In genomic region chr15:52735231-52736089, GRCh38 we compare ENCODE assay signal across 9 cellular contexts. TPM values are rescaled to one million over a fixed set of nuclear protein-coding genes. Genes with fewer than 3 reads are reported as not detected.
DNase-seq lines count a peak whose midpoint lies in the region; ATAC-seq, FAIRE-seq and TF ChIP-seq lines count a peak whose summit lies in the region.
"Had no signal": no experiment of that assay in that cellular context is flagged by ENCODE, and none has a peak within 500 bp of the region (broad histone marks: within the 10 kb centered on the region; RNA-seq: fewer than 3 reads in every experiment).

No MANE protein-coding gene starts in this region.

- ATAC-seq in A549 (peak; percentile 90 to 96; a peak in 5 of 6 replicates), GM18517 (IDR thresholded peaks at IDR 0.05; ENCODE audit: unreplicated experiment) (peak; percentile 63), HG03439 (IDR thresholded peaks at IDR 0.05; ENCODE audit: unreplicated experiment) (peak; percentile 83), left lobe of liver (peak; percentile 91)

- H3K27ac ChIP-seq in A549 = no peak overlapping the region

- no peak overlapping the region for H3K4me3 ChIP-seq in A549

- POLR2A ChIA-PET in A549 (lab: Yijun Ruan, JAX) = interaction anchor here (0.7 kb wide), 1 partner anchor 481 kb away, joined by 4 read pairs; no protein-coding TSS in a partner anchor

- H3K9me3 Mint-ChIP-seq in chondrocyte (ENCODE audit: low read depth) = no peaks in the 10 kb centered on the region

- no peak overlapping the region for H3K4me3 Mint-ChIP-seq in chondrocyte (ENCODE audit: unreplicated experiment)

- TF ChIP-seq CTCF in A549 (IDR thresholded peaks at IDR 0.05) (peak; percentile 95), chondrocyte (IDR thresholded peaks at IDR 0.05) (peak; percentile 97)

- DNase-seq in A549 (ENCODE audit: low read depth in 1 of 2, low spot score in 1 of 2) (peak; percentile 83), NCI-H524 treated with DMSO at 0.1 percent for 48 hours (lab: John Stamatoyannopoulos, UW) (peak; percentile 70), chondrocyte (ENCODE audit: low spot score) (no peak), left lobe of liver (ENCODE audit: low spot score) (peak; percentile 68)
- DNase-seq in activated CD4-positive, alpha-beta T cell treated with anti-CD3 and anti-CD28 coated beads for 4 hours = peak; percentile 58 to 81
- peak in 2 of 3 experiments; percentile 15 to 59 for DNase-seq in stimulated activated CD4-positive, alpha-beta T cell treated with anti-CD3 and anti-CD28 coated beads, TNF-alpha, amount 100 ng/mL, for 4 hours (ENCODE audit: low read depth in 3 of 3)

- TF ChIP-seq EP300 in A549 (IDR thresholded peaks at IDR 0.05) = no peak

- CTCF ChIA-PET in A549 (lab: Yijun Ruan, JAX) = interaction anchor here (0.5 to 7.6 kb wide), 57 partner anchors 9 to 606 kb away, joined by 3 to 180 read pairs (median 4); partner anchors contain the start of genes ATOSA and MYO5A

- 39% methylated on average over 4 of the region's 4 CpGs for WGBS in A549 (ENCODE audit: missing lambda C conversion rate)

- peaks cover 10% of the 10 kb centered on the region for H3K27me3 Mint-ChIP-seq in chondrocyte (ENCODE audit: low read depth)

- TF ChIP-seq RAD21 in A549 (conservative IDR thresholded peaks at IDR 0.05 in 1 of 2, IDR thresholded peaks at IDR 0.05 in 1 of 2) = peak; percentile 98 to 99

- FAIRE-seq in A549 (lab: Jason Lieb, UNC) = peak; percentile 43

- H3K4me1 ChIP-seq in A549 = no peaks in the 10 kb centered on the region

- H3K4me1 Mint-ChIP-seq in chondrocyte (ENCODE audit: low read depth) = no peaks in the 10 kb centered on the region

- H3K4me2 ChIP-seq in A549 = no peak overlapping the region

- H3K9me3 ChIP-seq in A549 = no peaks in the 10 kb centered on the region

- H3K36me3 Mint-ChIP-seq in chondrocyte (ENCODE audit: low read depth) = no peaks in the 10 kb centered on the region

- no peak overlapping the region for H3K27ac Mint-ChIP-seq in chondrocyte (ENCODE audit: unreplicated experiment)

- no peak for TF ChIP-seq POLR2A in A549 (IDR thresholded peaks at IDR 0.05; ENCODE audit: low read length)

TF ChIP-seq in A549, 52 proteins besides CTCF, POLR2A, EP300 and RAD21:
- TF ChIP-seq SMC3 (IDR thresholded peaks at IDR 0.05) (peak; percentile 92), JUN (IDR thresholded peaks at IDR 0.05) (no peak)

RNA-seq across cellular contexts. Expression of gene ONECUT1, which starts 54.7 kb away (rescaled TPM):
- 0.05 and 0.25 TPM in 2 replicates for polyA plus RNA-seq in A549 (2011; rRNA removed)
- polyA plus RNA-seq in A549 (2012; cell fraction: cytosol; rRNA removed) = 0.05 and 0.11 TPM in 2 replicates
- 0.07 and 0.09 TPM in 2 replicates for polyA plus RNA-seq in A549 (2012; cell fraction: nucleus; rRNA removed)
- polyA plus RNA-seq in A549 (2017; fragmentation: RNase III; extraction: RNeasy Plus Mini Kit Qiagen cat#74134 plus additional on column Dnase treatment) = 0.36 to 0.42 TPM (median 0.37 TPM) in 3 replicates
- 0.68 and 0.74 TPM in 2 replicates for polyA minus RNA-seq in A549 (2011; rRNA and poly(A)+ RNA removed)
- total RNA-seq in chondrocyte = 0.15 to 0.67 TPM in 2 of 3 replicates, not detected in the other
- total RNA-seq in left lobe of liver = 63.0 TPM
- total RNA-seq: subcutaneous adipose tissue had no signal

RNA-seq across cellular contexts. Expression of gene ATOSA, which starts 56.3 kb away (rescaled TPM):
- polyA plus RNA-seq in A549 (2011; rRNA removed) (22.6 and 25.9 TPM in 2 replicates), A549 (2017; fragmentation: RNase III; extraction: RNeasy Plus Mini Kit Qiagen cat#74134 plus additional on column Dnase treatment) (7.8 to 10.0 TPM (median 9.2 TPM) in 3 replicates)
- 2.3 and 2.7 TPM in 2 replicates for polyA plus RNA-seq in A549 (2012; cell fraction: cytosol; rRNA removed)
- polyA plus RNA-seq in A549 (2012; cell fraction: nucleus; rRNA removed) = 3.5 and 5.2 TPM in 2 replicates
- polyA minus RNA-seq in A549 (2011; rRNA and poly(A)+ RNA removed) = 23.0 and 31.0 TPM in 2 replicates
- total RNA-seq in chondrocyte (18.7 to 38.8 TPM (median 21.9 TPM) in 3 replicates), left lobe of liver (29.0 TPM)

Comparison
In these comparisons a context has a peak if more than half of its experiments do, and no peak if none do; other contexts are left out.
1. RNA of gene ONECUT1, which starts 54.7 kb away (total RNA-seq): 63.0 TPM in left lobe of liver (single experiment); 0.15 to 0.67 TPM in chondrocyte; every median in the first group is over 10 times any median in the second.
2. Peak in every context shown above with its lines, with median percentiles within 50 percentile points of each other: ATAC-seq.